8 cellular contexts compared by ENCODE assay signal in genomic region chr16:30628628-30629342, GRCh38. TPM values are rescaled to one million over a fixed set of nuclear protein-coding genes. Genes with fewer than 3 reads are reported as not detected.
DNase-seq lines count a peak whose midpoint lies in the region; ATAC-seq and TF ChIP-seq lines count a peak whose summit lies in the region.

No MANE protein-coding gene starts in this region.

- H3K4me3 Mint-ChIP-seq in activated T-helper 2 cell treated with anti-CD3 and anti-CD28 coated beads, Interferon-gamma antibody, Interleukin-2, Interleukin-4, amounts not matched to agents 10 μg/mL and 5 μg/mL and 100 μg/mL, durations not matched to agents 14 hours and 24 hours and 36 hours (ENCODE audit: low read depth): peak overlapping the region; percentile 46
- H3K4me3 Mint-ChIP-seq in osteocyte (ENCODE audit: unreplicated experiment): no peak overlapping the region

- intact Hi-C loops in activated T-helper 2 cell treated with anti-CD3 and anti-CD28 coated beads, Interferon-gamma antibody, Interleukin-2, Interleukin-4, amounts not matched to agents 10 μg/mL and 5 μg/mL and 100 μg/mL, durations not matched to agents 14 hours and 24 hours and 36 hours (cut with micrococcal nuclease): loop anchor here (5.0 kb wide), 2 partner anchors 91 to 196 kb away; partner anchors contain the start of gene DCTPP1

- H3K27ac Mint-ChIP-seq in activated T-helper 2 cell treated with anti-CD3 and anti-CD28 coated beads, Interferon-gamma antibody, Interleukin-2, Interleukin-4, amounts not matched to agents 10 μg/mL and 5 μg/mL and 100 μg/mL, durations not matched to agents 14 hours and 24 hours and 36 hours: peak overlapping the region; percentile 60
- H3K27ac Mint-ChIP-seq in osteocyte (ENCODE audit: unreplicated experiment): no peak overlapping the region

- no peaks in the 10 kb centered on the region for H3K9me3 Mint-ChIP-seq in activated T-helper 2 cell treated with anti-CD3 and anti-CD28 coated beads, Interferon-gamma antibody, Interleukin-2, Interleukin-4, amounts not matched to agents 10 μg/mL and 5 μg/mL and 100 μg/mL, durations not matched to agents 14 hours and 24 hours and 36 hours
- no peaks in the 10 kb centered on the region for H3K9me3 Mint-ChIP-seq in osteocyte (ENCODE audit: unreplicated experiment)

- H3K9ac ChIP-seq in ES-I3 (ENCODE audit: low read depth, low read length): peak overlapping the region; percentile 12; the same call in 1 of the 2 replicates

- no peaks in the 10 kb centered on the region for H3K27me3 ChIP-seq in foreskin keratinocyte
- no peaks in the 10 kb centered on the region for H3K27me3 ChIP-seq in thoracic aorta (replicated peaks; ENCODE audit: insufficient read depth)

- no peaks in the 10 kb centered on the region for H3K9me3 ChIP-seq in ES-I3 (ENCODE audit: control insufficient read depth, insufficient read depth, low read length)
- no peaks in the 10 kb centered on the region for H3K9me3 ChIP-seq in thoracic aorta

- H3K4me1 ChIP-seq in ES-I3 (ENCODE audit: insufficient read depth, low read length): no peaks in the 10 kb centered on the region
- no peaks in the 10 kb centered on the region for H3K4me1 ChIP-seq in foreskin keratinocyte
- H3K4me1 ChIP-seq in thoracic aorta (ENCODE audit: control insufficient read depth in 1 of 2, low read depth in 2 of 2): peaks cover 0 to 3% of the 10 kb centered on the region in 2 donors

- TF ChIP-seq POLR2A in Raji (IDR thresholded peaks at IDR 0.05; ENCODE audit: insufficient read depth, low read depth, low read length): 0 out of 2 replicates have a peak, but pooled peaks have one; percentile 16

- peaks cover 1% of the 10 kb centered on the region for H3K27me3 Mint-ChIP-seq in activated T-helper 2 cell treated with anti-CD3 and anti-CD28 coated beads, Interferon-gamma antibody, Interleukin-2, Interleukin-4, amounts not matched to agents 10 μg/mL and 5 μg/mL and 100 μg/mL, durations not matched to agents 14 hours and 24 hours and 36 hours (ENCODE audit: low read depth)
- no peaks in the 10 kb centered on the region for H3K27me3 Mint-ChIP-seq in osteocyte (ENCODE audit: unreplicated experiment)

- H3K36me3 Mint-ChIP-seq in activated T-helper 2 cell treated with anti-CD3 and anti-CD28 coated beads, Interferon-gamma antibody, Interleukin-2, Interleukin-4, amounts not matched to agents 10 μg/mL and 5 μg/mL and 100 μg/mL, durations not matched to agents 14 hours and 24 hours and 36 hours (ENCODE audit: low read depth): no peaks in the 10 kb centered on the region
- no peaks in the 10 kb centered on the region for H3K36me3 Mint-ChIP-seq in osteocyte (ENCODE audit: unreplicated experiment)

- peaks cover 4% of the 10 kb centered on the region for H3K4me1 Mint-ChIP-seq in activated T-helper 2 cell treated with anti-CD3 and anti-CD28 coated beads, Interferon-gamma antibody, Interleukin-2, Interleukin-4, amounts not matched to agents 10 μg/mL and 5 μg/mL and 100 μg/mL, durations not matched to agents 14 hours and 24 hours and 36 hours (ENCODE audit: low read depth)
- peaks cover 3% of the 10 kb centered on the region for H3K4me1 Mint-ChIP-seq in osteocyte (ENCODE audit: unreplicated experiment)

- peak; percentile 44 for ATAC-seq in foreskin keratinocyte
- peak; percentile 63 for ATAC-seq in thoracic aorta (ENCODE audit: insufficient number of reproducible peaks, low FRiP score, low read depth)
- no peak for ATAC-seq in GM18498 (IDR thresholded peaks at IDR 0.05; ENCODE audit: unreplicated experiment)

- DNase-seq in M059J (ENCODE audit: low read depth): peak; percentile 74
- DNase-seq in activated T-helper 2 cell treated with anti-CD3 and anti-CD28 coated beads, Interferon-gamma antibody, Interleukin-2, Interleukin-4, amounts not matched to agents 10 μg/mL and 5 μg/mL and 100 μg/mL, durations not matched to agents 14 hours and 24 hours and 36 hours (ENCODE audit: low spot score): peak; percentile 77
- DNase-seq in foreskin keratinocyte: no peak
- peak; percentile 90 for DNase-seq in osteocyte (ENCODE audit: extremely low spot score, unreplicated experiment)
- peak; percentile 55 for DNase-seq in thoracic aorta (ENCODE audit: low spot score)

- H3K27ac ChIP-seq in foreskin keratinocyte: no peak overlapping the region
- no peak overlapping the region for H3K27ac ChIP-seq in thoracic aorta

- no peaks in the 10 kb centered on the region for H3K36me3 ChIP-seq in ES-I3 (ENCODE audit: insufficient read depth, low read length)
- H3K36me3 ChIP-seq in thoracic aorta: no peaks in the 10 kb centered on the region

- TF ChIP-seq CTCF in foreskin keratinocyte (conservative IDR thresholded peaks at IDR 0.05): peak; percentile 91
- peak; percentile 92 for TF ChIP-seq CTCF in osteocyte (IDR thresholded peaks at IDR 0.05)
- peak; percentile 83 for TF ChIP-seq CTCF in thoracic aorta (IDR thresholded peaks at IDR 0.05)

- peak overlapping the region; percentile 57 for H3K4me3 ChIP-seq in thoracic aorta

RNA-seq across cellular contexts. Expression of gene ZNF689, which starts 18.6 kb away (rescaled TPM):
- 9.9 and 12.7 TPM in 2 replicates for total RNA-seq in M059J (2014; rRNA removed; shearing (Covaris generic))
- 11.4 and 12.4 TPM in 2 replicates for total RNA-seq in activated T-helper 2 cell treated with anti-CD3 and anti-CD28 coated beads, Interferon-gamma antibody, Interleukin-2, Interleukin-4, amounts not matched to agents 10 μg/mL and 5 μg/mL and 100 μg/mL, durations not matched to agents 14 hours and 24 hours and 36 hours
- total RNA-seq in foreskin keratinocyte (7.6 and 8.4 TPM in 2 replicates), osteocyte (8.8 and 9.1 TPM in 2 replicates), thoracic aorta (10 to 100 TPM in 1 of 2 donors, 1 to 10 TPM in 1; 7.4 to 17.0 TPM)
- polyA plus RNA-seq in foreskin keratinocyte: 3.6 and 4.2 TPM in 2 replicates

RNA-seq across cellular contexts. Expression of gene PRR14, which starts 22.0 kb away (rescaled TPM):
- total RNA-seq in M059J (2014; rRNA removed; shearing (Covaris generic)): 6.1 and 14.1 TPM in 2 replicates
- total RNA-seq in activated T-helper 2 cell treated with anti-CD3 and anti-CD28 coated beads, Interferon-gamma antibody, Interleukin-2, Interleukin-4, amounts not matched to agents 10 μg/mL and 5 μg/mL and 100 μg/mL, durations not matched to agents 14 hours and 24 hours and 36 hours: 84.0 and 90.5 TPM in 2 replicates
- 25.7 and 26.6 TPM in 2 replicates for total RNA-seq in foreskin keratinocyte
- 37.0 and 39.0 TPM in 2 replicates for polyA plus RNA-seq in foreskin keratinocyte
- 44.7 and 52.0 TPM in 2 replicates for total RNA-seq in osteocyte
- 10 to 100 TPM; 46.1 to 57.0 TPM for total RNA-seq in thoracic aorta

RNA-seq across cellular contexts. Expression of gene FBRS, which starts 29.4 kb away (rescaled TPM):
- 7.5 and 14.2 TPM in 2 replicates for total RNA-seq in M059J (2014; rRNA removed; shearing (Covaris generic))
- total RNA-seq in activated T-helper 2 cell treated with anti-CD3 and anti-CD28 coated beads, Interferon-gamma antibody, Interleukin-2, Interleukin-4, amounts not matched to agents 10 μg/mL and 5 μg/mL and 100 μg/mL, durations not matched to agents 14 hours and 24 hours and 36 hours: 107 TPM in 2 replicates
- total RNA-seq in foreskin keratinocyte: 23.0 and 25.2 TPM in 2 replicates
- 30.9 and 31.2 TPM in 2 replicates for polyA plus RNA-seq in foreskin keratinocyte
- total RNA-seq in osteocyte: 66.5 and 67.4 TPM in 2 replicates
- total RNA-seq in thoracic aorta: 100 to 1,000 TPM in 1 of 2 donors, 10 to 100 TPM in 1; 39.3 to 160 TPM

RNA-seq across cellular contexts. Expression of gene ZNF785, which starts 43.3 kb away (rescaled TPM):
- 4.0 and 6.3 TPM in 2 replicates for total RNA-seq in M059J (2014; rRNA removed; shearing (Covaris generic))
- total RNA-seq in activated T-helper 2 cell treated with anti-CD3 and anti-CD28 coated beads, Interferon-gamma antibody, Interleukin-2, Interleukin-4, amounts not matched to agents 10 μg/mL and 5 μg/mL and 100 μg/mL, durations not matched to agents 14 hours and 24 hours and 36 hours: 18.9 and 22.2 TPM in 2 replicates
- total RNA-seq in foreskin keratinocyte (3.9 and 4.6 TPM in 2 replicates), osteocyte (14.8 and 19.8 TPM in 2 replicates), thoracic aorta (10 to 100 TPM; 10.9 to 15.6 TPM)
- polyA plus RNA-seq in foreskin keratinocyte: 1.8 and 2.1 TPM in 2 replicates

RNA-seq across cellular contexts. Expression of gene ZNF688, which starts 57.3 kb away (rescaled TPM):
- total RNA-seq in M059J (2014; rRNA removed; shearing (Covaris generic)): 7.6 and 10.5 TPM in 2 replicates
- total RNA-seq in activated T-helper 2 cell treated with anti-CD3 and anti-CD28 coated beads, Interferon-gamma antibody, Interleukin-2, Interleukin-4, amounts not matched to agents 10 μg/mL and 5 μg/mL and 100 μg/mL, durations not matched to agents 14 hours and 24 hours and 36 hours: 8.7 and 9.2 TPM in 2 replicates
- 7.5 and 8.5 TPM in 2 replicates for total RNA-seq in foreskin keratinocyte
- 11.0 and 11.8 TPM in 2 replicates for polyA plus RNA-seq in foreskin keratinocyte
- 10.9 and 11.3 TPM in 2 replicates for total RNA-seq in osteocyte
- 10 to 100 TPM in 1 of 2 donors, 1 to 10 TPM in 1; 9.2 to 24.2 TPM for total RNA-seq in thoracic aorta

Comparison
In these comparisons a context has a peak if more than half of its experiments do, and no peak if none do; other contexts are left out.
1. DNase-seq: peak in M059J (single experiment), activated T-helper 2 cell treated with anti-CD3 and anti-CD28 coated beads, Interferon-gamma antibody, Interleukin-2, Interleukin-4, amounts not matched to agents 10 μg/mL and 5 μg/mL and 100 μg/mL, durations not matched to agents 14 hours and 24 hours and 36 hours (single experiment), osteocyte (single experiment) and thoracic aorta (single experiment); none in foreskin keratinocyte (0 of 2).
2. Peak in every context shown above with its lines, with median percentiles within 50 percentile points of each other: CTCF ChIP-seq.